Comparison of ENCODE assay signal across 20 cellular contexts in genomic region chr9:34025062-34025461, GRCh38. TPM values are rescaled to one million over a fixed set of nuclear protein-coding genes. Genes with fewer than 3 reads are reported as not detected.
A peak's percentile ranks its signal among the peaks of the same experiment; 100 is the strongest.
DNase-seq lines count a peak whose midpoint lies in the region; ATAC-seq and TF ChIP-seq lines count a peak whose summit lies in the region.
"Had no signal": no experiment of that assay in that cellular context is flagged by ENCODE, and none has a peak within 500 bp of the region (broad histone marks: within the 10 kb centered on the region; RNA-seq: fewer than 3 reads in every experiment).

No MANE protein-coding gene starts in this region.

- ATAC-seq in upper lobe of left lung (ENCODE audit: low FRiP score in 2 of 2) (no peak), HG02885 (IDR thresholded peaks at IDR 0.05; ENCODE audit: poor library complexity, unreplicated experiment) (no peak), HG02870 (IDR thresholded peaks at IDR 0.05; ENCODE audit: unreplicated experiment) (no peak)
- ATAC-seq: activated T-cell treated with anti-CD3 and anti-CD28 coated beads, Interleukin-2, amount 50 U/mL, for 4 hours; right lobe of liver had no signal

- TF ChIP-seq EP300 in upper lobe of left lung (IDR thresholded peaks at IDR 0.05) = peak in 1 of 4 donors; percentile 45

- H3K27me3 ChIP-seq in Caco-2 (replicated peaks; ENCODE audit: control insufficient read depth, insufficient read depth, low read length) = no peaks in the 10 kb centered on the region
- no peaks in the 10 kb centered on the region for H3K27me3 ChIP-seq in upper lobe of left lung
- H3K27me3 ChIP-seq: right lobe of liver had no signal

- TF ChIP-seq CTCF in Caco-2 (IDR thresholded peaks at IDR 0.05; ENCODE audit: insufficient read depth in 1 of 2, low read depth in 1 of 2, low read length in 1 of 2, severe bottlenecking in 1 of 2, unreplicated experiment in 1 of 2) (no peak), astrocyte of the cerebellum (IDR thresholded peaks at IDR 0.05; ENCODE audit: low read depth, low read length, missing control alignments) (no peak), fibroblast of the aortic adventitia (IDR thresholded peaks at IDR 0.05; ENCODE audit: insufficient read depth, low read length) (no peak), nephron progenitor cell (IDR thresholded peaks at IDR 0.05) (no peak), upper lobe of left lung (IDR thresholded peaks at IDR 0.05) (no peak)

- in situ Hi-C loops in astrocyte of the cerebellum (cut with HindIII; ENCODE audit: low sequenced_read_pairs) = no loop called here

- H3K4me3 Mint-ChIP-seq in Caco-2 (ENCODE audit: unreplicated experiment) = no peak overlapping the region
- H3K4me3 Mint-ChIP-seq in nephron progenitor cell = no peak overlapping the region
- H3K4me3 Mint-ChIP-seq: activated CD4-positive, alpha-beta T cell treated with anti-CD3 and anti-CD28 coated beads, Interleukin-2, amount 10 ng/mL, durations not matched to agents 7 days and 5 days; activated T-cell treated with anti-CD3 and anti-CD28 coated beads, Interleukin-2, amount 50 U/mL, for 4 hours had no signal

- H3K4me1 Mint-ChIP-seq in Caco-2 (ENCODE audit: low read depth, unreplicated experiment) (peaks cover 19% of the 10 kb centered on the region), nephron progenitor cell (no peaks in the 10 kb centered on the region)

- H3K4me1 ChIP-seq in Caco-2 (no peaks in the 10 kb centered on the region), upper lobe of left lung (peaks cover 0 to 5% (median 2%) of the 10 kb centered on the region in 4 donors)
- H3K4me1 ChIP-seq: right lobe of liver had no signal

- POLR2A ChIA-PET in Caco-2 (lab: Charles Lee) = interaction anchor here (0.7 kb wide), 1 partner anchor 228 kb away, joined by 6 read pairs; no protein-coding TSS in a partner anchor

- H3K9me3 Mint-ChIP-seq in Caco-2 (ENCODE audit: unreplicated experiment) (no peaks in the 10 kb centered on the region), nephron progenitor cell (no peaks in the 10 kb centered on the region)
- H3K9me3 Mint-ChIP-seq: activated CD4-positive, alpha-beta T cell treated with anti-CD3 and anti-CD28 coated beads, Interleukin-2, amount 10 ng/mL, durations not matched to agents 7 days and 5 days; activated T-cell treated with anti-CD3 and anti-CD28 coated beads, Interleukin-2, amount 50 U/mL, for 4 hours had no signal

- WGBS in upper lobe of left lung, 2 donors = 75 to 83% methylated on average over 1 of the region's 1 CpG

- TF ChIP-seq POLR2A in upper lobe of left lung (IDR thresholded peaks at IDR 0.05) = no peak

- H3K27ac Mint-ChIP-seq in Caco-2 (ENCODE audit: unreplicated experiment) (peak overlapping the region; percentile 32), nephron progenitor cell (peak overlapping the region; percentile 73)
- H3K27ac Mint-ChIP-seq: activated CD4-positive, alpha-beta T cell treated with anti-CD3 and anti-CD28 coated beads, Interleukin-2, amount 10 ng/mL, durations not matched to agents 7 days and 5 days had no signal

- H3K36me3 Mint-ChIP-seq in Caco-2 (ENCODE audit: insufficient read depth, unreplicated experiment) = peaks cover 59% of the 10 kb centered on the region
- peaks cover 50% of the 10 kb centered on the region for H3K36me3 Mint-ChIP-seq in nephron progenitor cell (ENCODE audit: low read depth)

- H3K4me3 ChIP-seq in Caco-2 (ENCODE audit: low read depth, low read length) (no peak overlapping the region), astrocyte of the cerebellum (ENCODE audit: low read depth, low read length) (no peak overlapping the region), fibroblast of the aortic adventitia (ENCODE audit: low read depth, low read length) (no peak overlapping the region), upper lobe of left lung (no peak overlapping the region)
- H3K4me3 ChIP-seq: right lobe of liver had no signal

- no TSS peak for BruUV-seq in Caco-2 (replicated peaks; lab: Mats Ljungman, UMichigan)

- CTCF ChIA-PET in Caco-2 (lab: Charles Lee) = interaction anchor here (0.5 to 1.1 kb wide), 3 partner anchors 24 to 242 kb away, joined by 3 to 4 read pairs (median 3); partner anchors contain the start of gene UBAP2

- H3K27ac ChIP-seq in upper lobe of left lung = peak overlapping the region in 2 of 4 donors; percentile 14 to 46
- H3K27ac ChIP-seq: epithelial cell of prostate, right lobe of liver had no signal

- intact Hi-C loops in Caco-2 (cut with micrococcal nuclease; ENCODE audit: unreplicated experiment) = no loop called here

- no peak for DNase-seq in Caco-2
- DNase-seq in astrocyte of the cerebellum (ENCODE audit: low read depth) = peak; percentile 18
- peak; percentile 66 for DNase-seq in fibroblast of the aortic adventitia (ENCODE audit: low read depth)
- DNase-seq in nephron progenitor cell = no peak
- DNase-seq in upper lobe of left lung = no peak
- DNase-seq in AG20443 (ENCODE audit: low spot score) = no peak
- DNase-seq: activated CD4-positive, alpha-beta T cell treated with anti-CD3 and anti-CD28 coated beads, Interleukin-2, amount 10 ng/mL, durations not matched to agents 7 days and 5 days; activated T-cell treated with anti-CD3 and anti-CD28 coated beads, Interleukin-2, amount 50 U/mL, for 4 hours; kidney; midbrain; MM.1S; NCI-H1930; NCI-H526; stimulated activated CD4-positive, alpha-beta T cell treated with anti-CD3 and anti-CD28 coated beads, Interleukin-2, amount 100 ng/mL, for 24 hours; substantia nigra; T1000 had no signal

- H3K9me3 ChIP-seq in Caco-2 (no peaks in the 10 kb centered on the region), upper lobe of left lung (no peaks in the 10 kb centered on the region)
- H3K9me3 ChIP-seq: right lobe of liver had no signal

- no peaks in the 10 kb centered on the region for H3K27me3 Mint-ChIP-seq in Caco-2 (ENCODE audit: insufficient read depth, unreplicated experiment)
- no peaks in the 10 kb centered on the region for H3K27me3 Mint-ChIP-seq in nephron progenitor cell (ENCODE audit: low read depth, poor library complexity)
- H3K27me3 Mint-ChIP-seq: activated CD4-positive, alpha-beta T cell treated with anti-CD3 and anti-CD28 coated beads, Interleukin-2, amount 10 ng/mL, durations not matched to agents 7 days and 5 days had no signal

- H3K36me3 ChIP-seq in Caco-2 (ENCODE audit: control insufficient read depth, insufficient read depth, low read length) (no peaks in the 10 kb centered on the region; the same call in 1 of the 2 replicates), upper lobe of left lung (peaks cover 0 to 8% (median 2%) of the 10 kb centered on the region in 4 donors)
- H3K36me3 ChIP-seq: right lobe of liver had no signal

RNA-seq across cellular contexts. Expression of gene UBAP2, which starts 23.6 kb away (rescaled TPM):
- 87.5 and 96.2 TPM in 2 replicates for total RNA-seq in Caco-2 (2022)
- 25.6 and 68.7 TPM in 2 replicates for total RNA-seq in fibroblast of the aortic adventitia (ENCODE audit: low replicate concordance)
- 10 to 100 TPM; 22.3 to 48.2 (median 35.3) TPM for total RNA-seq in upper lobe of left lung

Comparison
In these comparisons a context has a peak if more than half of its experiments do, and no peak if none do; other contexts are left out.
1. DNase-seq: peak in astrocyte of the cerebellum (single experiment) and fibroblast of the aortic adventitia (single experiment); none in Caco-2 (0 of 2), nephron progenitor cell (single experiment), upper lobe of left lung (0 of 2) and AG20443 (single experiment).